Comparison of ENCODE assay signal across 36 cellular contexts in genomic region chr19:2354670-2355069, GRCh38. TPM values are rescaled to one million over a fixed set of nuclear protein-coding genes. Genes with fewer than 3 reads are reported as not detected.
"Had no signal": no experiment of that assay in that cellular context is flagged by ENCODE, and none has a peak within 500 bp of the region (broad histone marks: within the 10 kb centered on the region; RNA-seq: fewer than 3 reads in every experiment).

No MANE protein-coding gene starts in this region.

- ATAC-seq: activated CD4-positive, alpha-beta T cell treated with anti-CD3 and anti-CD28 coated beads for 36 hours; activated CD8-positive, alpha-beta memory T cell treated with anti-CD3 and anti-CD28 coated beads, Interleukin-2, amount 10 ng/mL, durations not matched to agents 7 days and 5 days; activated CD8-positive, alpha-beta T cell treated with anti-CD3 and anti-CD28 coated beads, Interleukin-2, amount 10 ng/mL, durations not matched to agents 7 days and 5 days; activated naive CD8-positive, alpha-beta T cell treated with anti-CD3 and anti-CD28 coated beads, Interleukin-2, amount 50 U/mL, for 24 hours; body of pancreas; gastroesophageal sphincter had no signal

- DNase-seq: activated CD4-positive, alpha-beta memory T cell treated with anti-CD3 and anti-CD28 coated beads for 36 hours; activated CD4-positive, alpha-beta T cell treated with anti-CD3 and anti-CD28 coated beads for 36 hours; activated CD4-positive, alpha-beta T cell treated with anti-CD3 and anti-CD28 coated beads, Interleukin-2, amount 10 ng/mL, durations not matched to agents 24 days and 14 days; activated CD4-positive, CD25-positive, alpha-beta regulatory T cell; activated CD4-positive, CD25-positive, alpha-beta regulatory T cell treated with anti-CD3 and anti-CD28 coated beads, Interleukin-2, amount 50 U/mL, for 72 hours; activated CD8-positive, alpha-beta memory T cell treated with anti-CD3 and anti-CD28 coated beads, Interleukin-2, amount 10 ng/mL, durations not matched to agents 7 days and 5 days; activated CD8-positive, alpha-beta memory T cell treated with anti-CD3 and anti-CD28 coated beads, Interleukin-2, amount 50 U/mL, for 4 hours; activated CD8-positive, alpha-beta T cell treated with anti-CD3 and anti-CD28 coated beads, Interleukin-2, amount 10 ng/mL, durations not matched to agents 7 days and 5 days; activated effector memory CD4-positive, alpha-beta T cell treated with anti-CD3 and anti-CD28 coated beads, Interleukin-2, amount 50 U/mL, for 16 hours; activated naive CD4-positive, alpha-beta T cell treated with anti-CD3 and anti-CD28 coated beads for 36 hours; activated naive CD8-positive, alpha-beta T cell treated with anti-CD3 and anti-CD28 coated beads for 36 hours; activated naive CD8-positive, alpha-beta T cell treated with anti-CD3 and anti-CD28 coated beads, Interleukin-2, amount 50 U/mL, for 24 hours; activated T-cell treated with anti-CD3 and anti-CD28 coated beads, Interleukin-2, amount 50 U/mL, for 1 hour; activated T-cell treated with anti-CD3 and anti-CD28 coated beads, Interleukin-2, amount 50 U/mL, for 48 hours; adrenal gland; amygdala; aorta; body of pancreas; cerebellar nuclear complex; colonic mucosa; effector CD8-positive, alpha-beta T cell; esophagus squamous epithelium; foreskin melanocyte; head of caudate nucleus; hippocampal formation had no signal

- H3K27me3 ChIP-seq: adrenal gland, body of pancreas had no signal

- H3K27ac ChIP-seq: body of pancreas, colonic mucosa, epithelial cell of prostate, esophagus squamous epithelium, gastroesophageal sphincter had no signal

- H3K9me3 ChIP-seq: adrenal gland, body of pancreas, colonic mucosa, esophagus squamous epithelium, gastroesophageal sphincter had no signal

- H3K36me3 ChIP-seq: colonic mucosa had no signal

- H3K4me1 ChIP-seq: adrenal gland, body of pancreas, colonic mucosa, esophagus squamous epithelium, gastroesophageal sphincter had no signal

- FAIRE-seq: endometrium, endothelial cell of umbilical vein had no signal

- H3K4me3 ChIP-seq: adrenal gland, body of pancreas, colonic mucosa, esophagus squamous epithelium, gastroesophageal sphincter had no signal

RNA-seq across cellular contexts. Expression of gene TMPRSS9, which starts 5.4 kb away (rescaled TPM):
- total RNA-seq: activated CD4-positive, alpha-beta memory T cell treated with anti-CD3 and anti-CD28 coated beads for 36 hours; activated CD4-positive, alpha-beta T cell treated with anti-CD3 and anti-CD28 coated beads for 36 hours; activated CD4-positive, alpha-beta T cell treated with anti-CD3 and anti-CD28 coated beads, Interleukin-2, amount 10 ng/mL, durations not matched to agents 24 days and 14 days; activated CD8-positive, alpha-beta memory T cell treated with anti-CD3 and anti-CD28 coated beads for 36 hours; activated CD8-positive, alpha-beta memory T cell treated with anti-CD3 and anti-CD28 coated beads, Interleukin-2, amount 10 ng/mL, durations not matched to agents 7 days and 5 days; activated CD8-positive, alpha-beta T cell treated with anti-CD3 and anti-CD28 coated beads, Interleukin-2, amount 10 ng/mL, durations not matched to agents 7 days and 5 days; activated naive CD4-positive, alpha-beta T cell treated with anti-CD3 and anti-CD28 coated beads for 36 hours; activated naive CD8-positive, alpha-beta T cell treated with anti-CD3 and anti-CD28 coated beads for 36 hours; activated T-helper 1 cell treated with anti-CD3 and anti-CD28 coated beads, Interleukin-12 subunit alpha, Interleukin-12 subunit beta, Interleukin-2, Interleukin-4 antibody, amounts not matched to agents 30 ng/mL and 10 ng/mL and 1 ng/mL, durations not matched to agents 14 hours and 24 hours and 36 hours; activated T-helper 2 cell treated with anti-CD3 and anti-CD28 coated beads, Interferon-gamma antibody, Interleukin-2, Interleukin-4, amounts not matched to agents 10 μg/mL and 5 μg/mL and 100 μg/mL, durations not matched to agents 14 hours and 24 hours and 36 hours; body of pancreas; dermis microvascular lymphatic vessel endothelial cell; endothelial cell of umbilical vein; fibroblast of lung; fibroblast of villous mesenchyme; glomerular endothelial cell had no signal
- polyA plus RNA-seq: aorta, endothelial cell of umbilical vein, fibroblast of lung had no signal

RNA-seq across cellular contexts. Expression of gene LINGO3, which starts 46.7 kb away (rescaled TPM):
- total RNA-seq: activated CD4-positive, alpha-beta T cell treated with anti-CD3 and anti-CD28 coated beads for 36 hours; activated naive CD4-positive, alpha-beta T cell treated with anti-CD3 and anti-CD28 coated beads for 36 hours; aorta; body of pancreas; dermis microvascular lymphatic vessel endothelial cell; endothelial cell of umbilical vein; fibroblast of lung; fibroblast of villous mesenchyme; gastroesophageal sphincter; glomerular endothelial cell had no signal
- polyA plus RNA-seq: adrenal gland, endothelial cell of umbilical vein, fibroblast of lung had no signal
